Comparison of ENCODE assay signal across 20 cellular contexts in genomic region chr9:68443560-68443959, GRCh38.
DNase-seq lines count a peak whose midpoint lies in the region; FAIRE-seq and TF ChIP-seq lines count a peak whose summit lies in the region.
"Had no signal": no experiment of that assay in that cellular context is flagged by ENCODE, and none has a peak within 500 bp of the region (broad histone marks: within the 10 kb centered on the region; RNA-seq: fewer than 3 reads in every experiment).

No MANE protein-coding gene starts in this region.

- H3K4me3 ChIP-seq in muscle layer of colon (ENCODE audit: low read depth in 1 of 2, low read length in 2 of 2) (no peak overlapping the region), uterus (no peak overlapping the region)
- H3K4me3 ChIP-seq: SK-N-MC had no signal

- no peak for TF ChIP-seq POLR2A in uterus (IDR thresholded peaks at IDR 0.05)

- no peaks in the 10 kb centered on the region for H3K9me3 ChIP-seq in muscle layer of colon (ENCODE audit: low read length)
- peaks cover 0 to 15% of the 10 kb centered on the region in 2 donors for H3K9me3 ChIP-seq in uterus

- POLR2A ChIA-PET in RWPE1 (lab: Yijun Ruan, JAX; ENCODE audit: low non-redundant PET), result no interaction called here

- no peak for FAIRE-seq in RCC 7860 (lab: Jason Lieb, UNC)

- H3K4me1 ChIP-seq in muscle layer of colon (ENCODE audit: insufficient read depth, low read length), result peaks cover 55% of the 10 kb centered on the region
- H3K4me1 ChIP-seq in uterus, result peaks cover 4 to 15% of the 10 kb centered on the region in 2 donors

- DNase-seq in NCI-H748 (lab: John Stamatoyannopoulos, UW; ENCODE audit: unreplicated experiment), result peak; percentile 40
- DNase-seq in NCI-H748 treated with DMSO at 0.1 percent for 48 hours (lab: John Stamatoyannopoulos, UW), result no peak
- DNase-seq in NCI-H774 (lab: John Stamatoyannopoulos, UW), result peak; percentile 3
- DNase-seq in uterus, result no peak
- DNase-seq in RCC 7860 (ENCODE audit: low spot score), result no peak
- no peak for DNase-seq in NCI-H526 (lab: John Stamatoyannopoulos, UW)
- DNase-seq in RWPE1 (ENCODE audit: low spot score), result no peak
- DNase-seq: AML-193; C1 segment of cervical spinal cord; CD8-positive, alpha-beta memory T cell; DMS79; Karpas-422; NCI-H1417 treated with DMSO at 0.1 percent for 48 hours; NCI-H1930; NCI-H526 treated with DMSO at 0.1 percent for 48 hours; RPMI8226; SHP77 treated with DMSO at 0.1 percent for 48 hours; SW 1271 had no signal

- H3K27me3 ChIP-seq in muscle layer of colon (ENCODE audit: control insufficient read depth in 1 of 2, insufficient read depth in 2 of 2, low read length in 2 of 2) (no peaks in the 10 kb centered on the region), uterus (no peaks in the 10 kb centered on the region)

- H3K27ac ChIP-seq in muscle layer of colon (ENCODE audit: low read depth, low read length) (peak overlapping the region; percentile 47), uterus (peak overlapping the region; percentile 83 to 92), RWPE1 (no peak overlapping the region)
- H3K27ac ChIP-seq: SK-N-MC had no signal

- no peak for TF ChIP-seq CTCF in uterus (IDR thresholded peaks at IDR 0.05)
- no peak for TF ChIP-seq CTCF in RWPE1 (conservative IDR thresholded peaks at IDR 0.05; ENCODE audit: low read depth)

- intact Hi-C loops in uterus (cut with DNase I; ENCODE audit: low total_unique reads), result no loop called here

- CTCF ChIA-PET in RWPE1 (lab: Yijun Ruan, JAX), result no interaction called here

- H3K36me3 ChIP-seq in muscle layer of colon (ENCODE audit: insufficient read depth, low read length) (no peaks in the 10 kb centered on the region), uterus (no peaks in the 10 kb centered on the region)

- H3K9ac ChIP-seq in muscle layer of colon (ENCODE audit: low read length), result no peak overlapping the region

Comparison
In these comparisons a context has a peak if more than half of its experiments do, and no peak if none do; other contexts are left out.
1. DNase-seq: peak in NCI-H748 (single experiment) and NCI-H774 (single experiment); none in NCI-H748 treated with DMSO at 0.1 percent for 48 hours (single experiment), uterus (0 of 2), RCC 7860 (single experiment), NCI-H526 (0 of 2) and RWPE1 (single experiment).